In genomic region chr10:127347202-127347959, GRCh38 we compare ENCODE assay signal across 18 cellular contexts.
DNase-seq lines count a peak whose midpoint lies in the region; ATAC-seq, FAIRE-seq and TF ChIP-seq lines count a peak whose summit lies in the region.
"Had no signal": no experiment of that assay in that cellular context is flagged by ENCODE, and none has a peak within 500 bp of the region (broad histone marks: within the 10 kb centered on the region; RNA-seq: fewer than 3 reads in every experiment).

No MANE protein-coding gene starts in this region.

- H3K4me3 ChIP-seq in HepG2 (replicated peaks in 1 of 3; ENCODE audit: insufficient read depth in 1 of 3, low read depth in 2 of 3, low read length in 3 of 3): no peak overlapping the region
- H3K4me3 ChIP-seq in right lobe of liver: no peak overlapping the region
- no peak overlapping the region for H3K4me3 ChIP-seq in SK-N-SH (ENCODE audit: low read depth in 2 of 2, low read length in 1 of 2)
- H3K4me3 ChIP-seq: GM12878, HAP-1, PC-9 had no signal

- intact Hi-C loops in HepG2 (cut with micrococcal nuclease; ENCODE audit: unreplicated experiment) (no loop called here), right lobe of liver (cut with DNase I) (no loop called here)

- H3K27me3 ChIP-seq in HepG2 (ENCODE audit: control insufficient read depth in 1 of 2, insufficient read depth in 2 of 2, low read length in 2 of 2): no peaks in the 10 kb centered on the region
- no peaks in the 10 kb centered on the region for H3K27me3 ChIP-seq in right lobe of liver
- no peaks in the 10 kb centered on the region for H3K27me3 ChIP-seq in SK-N-SH (ENCODE audit: insufficient read depth)
- H3K27me3 ChIP-seq: BE2C had no signal

- ATAC-seq in HepG2 (no peak; the same call in 2 of the 3 replicates), right lobe of liver (no peak)

- no peak for FAIRE-seq in HepG2 (lab: Jason Lieb, UNC)
- FAIRE-seq: GM12878 had no signal

- H3K4me1 Mint-ChIP-seq in immature natural killer cell: no peaks in the 10 kb centered on the region

- H3K9me2 ChIP-seq in SK-N-SH: no peaks in the 10 kb centered on the region

- no peak overlapping the region for H2AFZ ChIP-seq in HepG2 (ENCODE audit: low read length)
- H2AFZ ChIP-seq in SK-N-SH (ENCODE audit: low read depth): no peak overlapping the region
- H2AFZ ChIP-seq: PC-9 had no signal

- H3K27me3 Mint-ChIP-seq in immature natural killer cell (ENCODE audit: low read depth in 3 of 3): peaks cover 0 to 6% (median 4%) of the 10 kb centered on the region in 3 donors

- no peaks in the 10 kb centered on the region for H3F3A ChIP-seq in SK-N-SH (replicated peaks; ENCODE audit: insufficient read depth)

- POLR2A ChIA-PET in HepG2 (lab: Yijun Ruan, JAX): no interaction called here
- POLR2A ChIA-PET in SK-N-SH (lab: Yijun Ruan, JAX): no interaction called here

- H3K4me3 Mint-ChIP-seq in immature natural killer cell: no peak overlapping the region

- H3K4me1 ChIP-seq in HepG2 (ENCODE audit: insufficient read depth, low read length) (no peaks in the 10 kb centered on the region), right lobe of liver (no peaks in the 10 kb centered on the region), SK-N-SH (ENCODE audit: control insufficient read depth in 1 of 2, insufficient read depth in 2 of 2, low read depth in 1 of 2, low read length in 1 of 2) (no peaks in the 10 kb centered on the region)
- H3K4me1 ChIP-seq: BE2C, HAP-1 had no signal

- H3K36me3 Mint-ChIP-seq in immature natural killer cell: no peaks in the 10 kb centered on the region

- BruUV-seq in HepG2 (replicated peaks; lab: Mats Ljungman, UMichigan): no TSS peak

- no peak overlapping the region for H3K4me2 ChIP-seq in HepG2 (ENCODE audit: low read depth, low read length)
- no peak overlapping the region for H3K4me2 ChIP-seq in SK-N-SH
- H3K4me2 ChIP-seq: PC-9 had no signal

- H3K9ac ChIP-seq in HepG2 (ENCODE audit: insufficient read depth, low read depth, low read length) (no peak overlapping the region), SK-N-SH (no peak overlapping the region)

- TF ChIP-seq EP300 in HepG2 (IDR thresholded peaks at IDR 0.05; ENCODE audit: low read depth in 2 of 2, low read length in 2 of 2): no peak
- no peak for TF ChIP-seq EP300 in HepG2 (CRISPR knock-in tag; IDR thresholded peaks at IDR 0.05; ENCODE audit: borderline replicate concordance)
- TF ChIP-seq EP300 in SK-N-SH (IDR thresholded peaks at IDR 0.05; ENCODE audit: borderline replicate concordance in 1 of 2, low read depth in 1 of 2, low read length in 1 of 2): no peak

- H3K27ac Mint-ChIP-seq in immature natural killer cell: no peak overlapping the region

- H3K36me3 ChIP-seq in HepG2 (replicated peaks in 1 of 2; ENCODE audit: control insufficient read depth in 1 of 2, insufficient read depth in 2 of 2, low read length in 2 of 2): peaks cover 0 to 18% of the 10 kb centered on the region in 2 experiments; a peak in 4 of 5 replicates
- peaks cover 0 to 1% (median 0%) of the 10 kb centered on the region in 4 donors for H3K36me3 ChIP-seq in right lobe of liver
- peaks cover 8 to 20% of the 10 kb centered on the region in 2 experiments for H3K36me3 ChIP-seq in SK-N-SH (replicated peaks in 1 of 2; ENCODE audit: control insufficient read depth in 1 of 2, insufficient read depth in 2 of 2, low read length in 1 of 2)
- H3K36me3 ChIP-seq: BE2C, HAP-1 had no signal

- CTCF ChIA-PET in HepG2 (lab: Yijun Ruan, JAX; ENCODE audit: low intra/inter-chr PET ratio, low total read pairs) (no interaction called here), SK-N-SH (lab: Yijun Ruan, JAX) (no interaction called here)

- no peaks in the 10 kb centered on the region for H4K20me1 ChIP-seq in HepG2 (ENCODE audit: insufficient read depth, low read length)
- H4K20me1 ChIP-seq in SK-N-SH (ENCODE audit: insufficient read depth): no peaks in the 10 kb centered on the region

- H3K9me3 ChIP-seq in HepG2 (ENCODE audit: low read length) (no peaks in the 10 kb centered on the region), right lobe of liver (no peaks in the 10 kb centered on the region), SK-N-SH (no peaks in the 10 kb centered on the region)
- H3K9me3 ChIP-seq: BE2C, HAP-1 had no signal

- H3K79me2 ChIP-seq in HepG2 (ENCODE audit: insufficient read depth, low read length) (no peaks in the 10 kb centered on the region), SK-N-SH (ENCODE audit: insufficient read depth) (no peaks in the 10 kb centered on the region)

- DNase-seq in HepG2 (ENCODE audit: low spot score) (no peak), right lobe of liver (no peak), SK-MEL-5 (ENCODE audit: low read depth, low spot score) (peak; percentile 25), immature natural killer cell (peak in 2 of 3 donors; percentile 2 to 15), kidney tubule cell (ENCODE audit: low spot score) (no peak), HT-29 (ENCODE audit: low spot score) (no peak), SK-N-SH (no peak)
- DNase-seq: BE2C, DND-41, Kasumi-1, NCI-H1417, NCI-H187 treated with DMSO at 0.1 percent for 48 hours, NCI-H2107, NCI-H748 treated with DMSO at 0.1 percent for 48 hours, PC-9, SIG-M5 had no signal

- H3K27ac ChIP-seq in HepG2 (ENCODE audit: extremely low read length, insufficient read depth, low read length) (no peak overlapping the region), right lobe of liver (no peak overlapping the region), SK-N-SH (ENCODE audit: low read depth in 2 of 2, low read length in 1 of 2) (no peak overlapping the region)
- H3K27ac ChIP-seq: PC-9 had no signal

- TF ChIP-seq POLR2A in HepG2 (IDR thresholded peaks at IDR 0.05; ENCODE audit: insufficient read depth in 1 of 2, low read depth in 2 of 2, low read length in 2 of 2) (no peak), right lobe of liver (IDR thresholded peaks at IDR 0.05) (no peak)

- TF ChIP-seq RAD21 in HepG2 (CRISPR knock-in tag; IDR thresholded peaks at IDR 0.05) (no peak), SK-N-SH (IDR thresholded peaks at IDR 0.05; ENCODE audit: low read length) (no peak)

- H3K9me3 Mint-ChIP-seq in immature natural killer cell: no peaks in the 10 kb centered on the region

- in situ Hi-C loops in HepG2 (cut with HindIII; ENCODE audit: extremely low pct_ligation_motif_present, low pct_unique_long_range_greater_than_20kb) (no loop called here), SK-MEL-5 (cut with HindIII; ENCODE audit: low pct_unique_long_range_greater_than_20kb, low sequenced_read_pairs) (no loop called here)

- TF ChIP-seq CTCF in HepG2 (CRISPR knock-in tag; IDR thresholded peaks at IDR 0.05) (peak; percentile 15; the same call in 1 of the 2 replicates), right lobe of liver (IDR thresholded peaks at IDR 0.05) (no peak), SK-N-SH (IDR thresholded peaks at IDR 0.05) (no peak)

- 95% methylated on average over 19 of the region's 23 CpGs for WGBS in HepG2 (ENCODE audit: low lambda C conversion rate)
- over 99% methylated on average over 13 of the region's 23 CpGs for WGBS in right lobe of liver (ENCODE audit: insufficient coverage, low coverage, low lambda C conversion rate, missing lambda C conversion rate)
- WGBS in SK-N-SH (ENCODE audit: low lambda C conversion rate): 94% methylated on average over 23 of the region's 23 CpGs

TF ChIP-seq in HepG2, 621 proteins besides CTCF, POLR2A, EP300 and RAD21:
- TF ChIP-seq BRF2 (CRISPR knock-in tag; IDR thresholded peaks at IDR 0.05): no peak
- TF ChIP-seq HNRNPK (IDR thresholded peaks at IDR 0.05; ENCODE audit: low read depth, low read length, poor library complexity, severe bottlenecking): peak; percentile 86
- peak; percentile 24 for TF ChIP-seq STAG1 (CRISPR knock-in tag; IDR thresholded peaks at IDR 0.05)
- no peak for TF ChIP-seq PRMT3 (CRISPR knock-in tag; IDR thresholded peaks at IDR 0.05; ENCODE audit: borderline replicate concordance, low read depth)

TF ChIP-seq in SK-N-SH, 30 proteins besides CTCF, POLR2A, EP300 and RAD21 (continues in another document):
- TF ChIP-seq GATA2 (CRISPR knock-in tag; IDR thresholded peaks at IDR 0.05) (no peak), ZBTB33 (IDR thresholded peaks at IDR 0.05; ENCODE audit: borderline replicate concordance, low read depth) (no peak), YY1 (IDR thresholded peaks at IDR 0.05; ENCODE audit: low read depth) (no peak), FOSL2 (IDR thresholded peaks at IDR 0.05; ENCODE audit: borderline replicate concordance, low read depth) (no peak), TAF1 (IDR thresholded peaks at IDR 0.05; ENCODE audit: borderline replicate concordance, low read depth, low read length) (no peak), NRF1 (IDR thresholded peaks at IDR 0.05; ENCODE audit: low read depth, low read length) (no peak), ELF1 (IDR thresholded peaks at IDR 0.05) (no peak), SMC3 (IDR thresholded peaks at IDR 0.05; ENCODE audit: low read depth, low read length) (no peak), RXRA (IDR thresholded peaks at IDR 0.05; ENCODE audit: borderline replicate concordance, low read depth) (no peak), MXI1 (IDR thresholded peaks at IDR 0.05; ENCODE audit: low read depth, low read length) (no peak), MAX (IDR thresholded peaks at IDR 0.05; ENCODE audit: low read depth) (no peak), POLR2AphosphoS5 (IDR thresholded peaks at IDR 0.05; ENCODE audit: low read depth, low read length) (no peak)

Comparison
In these comparisons a context has a peak if more than half of its experiments do, and no peak if none do; other contexts are left out.
1. DNase-seq: peak in SK-MEL-5 (single experiment) and immature natural killer cell (2 of 3); none in HepG2 (single experiment), right lobe of liver (0 of 3), kidney tubule cell (single experiment), HT-29 (single experiment) and SK-N-SH (single experiment).
2. Of the 25 proteins assayed by ChIP-seq in both HepG2 and SK-N-SH: peak only in HepG2: CTCF; only in SK-N-SH: none; in both: none; in neither: 24.